17 cellular contexts compared by ENCODE assay signal in the genomic region with DNA sequence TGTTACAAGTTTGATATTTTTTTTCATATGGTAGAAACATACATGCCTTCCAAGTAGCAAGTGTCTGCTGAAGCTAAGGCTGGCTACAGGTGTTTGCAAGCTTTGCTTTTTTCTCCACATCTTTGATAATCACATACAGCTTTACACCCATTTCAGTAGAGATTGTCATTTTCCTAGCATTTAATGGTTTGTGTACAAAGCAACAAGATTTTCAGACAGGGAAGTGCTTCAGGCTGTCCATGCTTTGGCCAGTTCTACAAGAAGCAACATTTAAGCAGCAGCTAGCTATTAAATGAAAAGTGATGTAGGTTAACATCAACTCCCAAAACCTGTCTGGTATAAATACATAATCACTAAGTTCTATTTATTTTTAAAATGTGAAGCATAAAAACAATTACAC. TPM values are rescaled to one million over a fixed set of nuclear protein-coding genes. Genes with fewer than 3 reads are reported as not detected.
DNase-seq lines count a peak whose midpoint lies in the region; ATAC-seq and TF ChIP-seq lines count a peak whose summit lies in the region.
"Had no signal": no experiment of that assay in that cellular context is flagged by ENCODE, and none has a peak within 500 bp of the region (broad histone marks: within the 10 kb centered on the region; RNA-seq: fewer than 3 reads in every experiment).

No MANE protein-coding gene starts in this region.

- H3K36me3 Mint-ChIP-seq in activated B cell treated with CpG ODN at 0.5 μM for 24 hours (ENCODE audit: low read depth), result peaks cover 28% of the 10 kb centered on the region

- H3K4me3 Mint-ChIP-seq in activated B cell treated with CpG ODN at 0.5 μM for 24 hours, result peak overlapping the region; percentile 95
- H3K4me3 Mint-ChIP-seq: activated T-helper 17 cell treated with anti-CD3 and anti-CD28 coated beads, Interleukin-2, amount 50 U/mL, for 72 hours had no signal

- intact Hi-C loops in activated B cell treated with CpG ODN at 0.5 μM for 24 hours (cut with micrococcal nuclease), result loop anchor here (5.0 to 10.0 kb wide), 4 partner anchors 170 to 1720 kb away; partner anchors contain the start of genes MACC1 and SNX13

- H3K27me3 Mint-ChIP-seq in activated B cell treated with CpG ODN at 0.5 μM for 24 hours, result no peaks in the 10 kb centered on the region

- CTCF ChIA-PET in activated B cell treated with CpG ODN at 0.5 μM for 24 hours (lab: Charles Lee), result interaction anchor here (1.6 to 4.2 kb wide), 9 partner anchors 11 to 168 kb away, joined by 3 to 32 read pairs (median 9); no protein-coding TSS in a partner anchor

- peak overlapping the region; percentile 49 for H3K4me3 ChIP-seq in GM12875 (ENCODE audit: low read depth, low read length)
- H3K4me3 ChIP-seq: mucosa of descending colon, suprapubic skin had no signal

- POLR2A ChIA-PET in activated B cell treated with CpG ODN at 0.5 μM for 24 hours (lab: Charles Lee), result interaction anchor here (1.1 to 5.8 kb wide), 9 partner anchors 9 to 74 kb away, joined by 3 to 117 read pairs (median 22); no protein-coding TSS in a partner anchor

- DNase-seq in DMS79 treated with DMSO at 0.1 percent for 48 hours (lab: John Stamatoyannopoulos, UW) (peak; percentile 14), DMS79 (lab: John Stamatoyannopoulos, UW) (no peak), activated B cell treated with CpG ODN at 0.5 μM for 24 hours (no peak), pons (ENCODE audit: low spot score) (peak; percentile 26), COLO829 (ENCODE audit: low spot score) (no peak), germinal center (ENCODE audit: low spot score) (no peak)
- DNase-seq: 8988T, anterior cingulate cortex, Caco-2, mucosa of descending colon, NCI-H1105, NCI-H510A, T-helper 2 cell had no signal

- H3K9me3 Mint-ChIP-seq in activated B cell treated with CpG ODN at 0.5 μM for 24 hours, result no peaks in the 10 kb centered on the region
- H3K9me3 Mint-ChIP-seq: activated T-helper 17 cell treated with anti-CD3 and anti-CD28 coated beads, Interleukin-2, amount 50 U/mL, for 72 hours had no signal

- TF ChIP-seq CTCF in GM12875 (IDR thresholded peaks at IDR 0.05; ENCODE audit: borderline replicate concordance, insufficient read depth, low read depth, low read length), result no peak
- no peak for TF ChIP-seq CTCF in activated B cell treated with CpG ODN at 0.5 μM for 24 hours (IDR thresholded peaks at IDR 0.05)

- ATAC-seq in activated B cell treated with CpG ODN at 0.5 μM for 24 hours (ENCODE audit: low read depth) (no peak), GM21447 (IDR thresholded peaks at IDR 0.05; ENCODE audit: unreplicated experiment) (no peak)
- ATAC-seq: activated T-helper 17 cell treated with anti-CD3 and anti-CD28 coated beads, Interleukin-2, amount 50 U/mL, for 72 hours; mucosa of descending colon had no signal

- peaks cover 69% of the 10 kb centered on the region for H3K4me1 Mint-ChIP-seq in activated B cell treated with CpG ODN at 0.5 μM for 24 hours

- H3K27ac Mint-ChIP-seq in activated B cell treated with CpG ODN at 0.5 μM for 24 hours, result peak overlapping the region; percentile 95
- H3K27ac Mint-ChIP-seq: activated T-helper 17 cell treated with anti-CD3 and anti-CD28 coated beads, Interleukin-2, amount 50 U/mL, for 72 hours had no signal

RNA-seq across cellular contexts. Expression of gene HDAC9, which starts 2.3 kb away (rescaled TPM):
- 136 and 149 TPM in 2 replicates for total RNA-seq in activated B cell treated with CpG ODN at 0.5 μM for 24 hours

Comparison
In these comparisons a context has a peak if more than half of its experiments do, and no peak if none do; other contexts are left out.
1. DNase-seq: peak in DMS79 treated with DMSO at 0.1 percent for 48 hours (single experiment) and pons (single experiment); none in DMS79 (single experiment), activated B cell treated with CpG ODN at 0.5 μM for 24 hours (single experiment), COLO829 (single experiment) and germinal center (single experiment).